ENCODE assay signal across 10 cellular contexts in genomic region chr5:76081811-76082783, GRCh38. TPM values are rescaled to one million over a fixed set of nuclear protein-coding genes. Genes with fewer than 3 reads are reported as not detected.
DNase-seq lines count a peak whose midpoint lies in the region; ATAC-seq, FAIRE-seq and TF ChIP-seq lines count a peak whose summit lies in the region.
"Had no signal": no experiment of that assay in that cellular context is flagged by ENCODE, and none has a peak within 500 bp of the region (broad histone marks: within the 10 kb centered on the region; RNA-seq: fewer than 3 reads in every experiment).

No MANE protein-coding gene starts in this region.

- no peak for TF ChIP-seq CTCF in thoracic aorta (IDR thresholded peaks at IDR 0.05)

- no peaks in the 10 kb centered on the region for H3K9me3 ChIP-seq in thoracic aorta

- no peak overlapping the region for H3K27ac Mint-ChIP-seq in activated naive CD4-positive, alpha-beta T cell treated with anti-CD3 and anti-CD28 coated beads, Interleukin-2, amount 10 ng/mL, durations not matched to agents 7 days and 5 days
- H3K27ac Mint-ChIP-seq in activated T-helper 2 cell treated with anti-CD3 and anti-CD28 coated beads, Interferon-gamma antibody, Interleukin-2, Interleukin-4, amounts not matched to agents 10 μg/mL and 5 μg/mL and 100 μg/mL, durations not matched to agents 14 hours and 24 hours and 36 hours, result no peak overlapping the region
- H3K27ac Mint-ChIP-seq: CD14-positive monocyte had no signal

- peak overlapping the region; percentile 50 for H3K4me3 ChIP-seq in thoracic aorta

- no peak overlapping the region for H3K27ac ChIP-seq in thoracic aorta

- DNase-seq in activated naive CD4-positive, alpha-beta T cell treated with anti-CD3 and anti-CD28 coated beads, Interleukin-2, amount 10 ng/mL, durations not matched to agents 7 days and 5 days, result no peak
- no peak for DNase-seq in activated naive CD4-positive, alpha-beta T cell (lab: John Stamatoyannopoulos, UW)
- DNase-seq in activated T-helper 2 cell treated with anti-CD3 and anti-CD28 coated beads, Interferon-gamma antibody, Interleukin-2, Interleukin-4, amounts not matched to agents 10 μg/mL and 5 μg/mL and 100 μg/mL, durations not matched to agents 14 hours and 24 hours and 36 hours (ENCODE audit: low spot score), result no peak
- peak; percentile 15 for DNase-seq in left kidney (ENCODE audit: low read depth, low spot score)
- DNase-seq in thoracic aorta (ENCODE audit: low spot score), result no peak
- no peak for DNase-seq in GM12891 (ENCODE audit: insufficient read length, low spot score)
- no peak for DNase-seq in DMS153 treated with DMSO at 0.1 percent for 48 hours (lab: John Stamatoyannopoulos, UW; ENCODE audit: unreplicated experiment)

- no peaks in the 10 kb centered on the region for H3K27me3 ChIP-seq in thoracic aorta (replicated peaks; ENCODE audit: insufficient read depth)

- peak overlapping the region; percentile 62 for H3K4me3 Mint-ChIP-seq in activated naive CD4-positive, alpha-beta T cell treated with anti-CD3 and anti-CD28 coated beads, Interleukin-2, amount 10 ng/mL, durations not matched to agents 7 days and 5 days
- H3K4me3 Mint-ChIP-seq in activated T-helper 2 cell treated with anti-CD3 and anti-CD28 coated beads, Interferon-gamma antibody, Interleukin-2, Interleukin-4, amounts not matched to agents 10 μg/mL and 5 μg/mL and 100 μg/mL, durations not matched to agents 14 hours and 24 hours and 36 hours (ENCODE audit: low read depth), result peak overlapping the region; percentile 76

- H3K4me1 ChIP-seq in thoracic aorta (ENCODE audit: control insufficient read depth in 1 of 2, low read depth in 2 of 2), result peaks cover 14 to 24% of the 10 kb centered on the region in 2 donors

- FAIRE-seq in GM12891 (lab: Jason Lieb, UNC), result no peak

- H3K36me3 ChIP-seq in thoracic aorta, result no peaks in the 10 kb centered on the region

- H3K36me3 Mint-ChIP-seq in activated naive CD4-positive, alpha-beta T cell treated with anti-CD3 and anti-CD28 coated beads, Interleukin-2, amount 10 ng/mL, durations not matched to agents 7 days and 5 days, result no peaks in the 10 kb centered on the region
- no peaks in the 10 kb centered on the region for H3K36me3 Mint-ChIP-seq in activated T-helper 2 cell treated with anti-CD3 and anti-CD28 coated beads, Interferon-gamma antibody, Interleukin-2, Interleukin-4, amounts not matched to agents 10 μg/mL and 5 μg/mL and 100 μg/mL, durations not matched to agents 14 hours and 24 hours and 36 hours (ENCODE audit: low read depth)
- H3K36me3 Mint-ChIP-seq: CD14-positive monocyte had no signal

- CTCF ChIA-PET in activated naive CD4-positive, alpha-beta T cell treated with anti-CD3 and anti-CD28 coated beads, Interleukin-2, amount 10 ng/mL, durations not matched to agents 7 days and 5 days (lab: Charles Lee), result no interaction called here

- peaks cover 90% of the 10 kb centered on the region for H3K27me3 Mint-ChIP-seq in activated naive CD4-positive, alpha-beta T cell treated with anti-CD3 and anti-CD28 coated beads, Interleukin-2, amount 10 ng/mL, durations not matched to agents 7 days and 5 days
- H3K27me3 Mint-ChIP-seq in activated T-helper 2 cell treated with anti-CD3 and anti-CD28 coated beads, Interferon-gamma antibody, Interleukin-2, Interleukin-4, amounts not matched to agents 10 μg/mL and 5 μg/mL and 100 μg/mL, durations not matched to agents 14 hours and 24 hours and 36 hours (ENCODE audit: low read depth), result peaks cover 80% of the 10 kb centered on the region

- ATAC-seq in thoracic aorta (ENCODE audit: insufficient number of reproducible peaks, low FRiP score, low read depth), result no peak
- no peak for ATAC-seq in GM21576 (IDR thresholded peaks at IDR 0.05; ENCODE audit: unreplicated experiment)

- no peaks in the 10 kb centered on the region for H3K9me3 Mint-ChIP-seq in activated naive CD4-positive, alpha-beta T cell treated with anti-CD3 and anti-CD28 coated beads, Interleukin-2, amount 10 ng/mL, durations not matched to agents 7 days and 5 days
- no peaks in the 10 kb centered on the region for H3K9me3 Mint-ChIP-seq in activated T-helper 2 cell treated with anti-CD3 and anti-CD28 coated beads, Interferon-gamma antibody, Interleukin-2, Interleukin-4, amounts not matched to agents 10 μg/mL and 5 μg/mL and 100 μg/mL, durations not matched to agents 14 hours and 24 hours and 36 hours

- peaks cover 31% of the 10 kb centered on the region for H3K4me1 Mint-ChIP-seq in activated naive CD4-positive, alpha-beta T cell treated with anti-CD3 and anti-CD28 coated beads, Interleukin-2, amount 10 ng/mL, durations not matched to agents 7 days and 5 days
- peaks cover 17% of the 10 kb centered on the region for H3K4me1 Mint-ChIP-seq in activated T-helper 2 cell treated with anti-CD3 and anti-CD28 coated beads, Interferon-gamma antibody, Interleukin-2, Interleukin-4, amounts not matched to agents 10 μg/mL and 5 μg/mL and 100 μg/mL, durations not matched to agents 14 hours and 24 hours and 36 hours (ENCODE audit: low read depth)

- no peak for TF ChIP-seq POLR2A in GM12891 (IDR thresholded peaks at IDR 0.05; ENCODE audit: low read depth, low read length)

- intact Hi-C loops in activated T-helper 2 cell treated with anti-CD3 and anti-CD28 coated beads, Interferon-gamma antibody, Interleukin-2, Interleukin-4, amounts not matched to agents 10 μg/mL and 5 μg/mL and 100 μg/mL, durations not matched to agents 14 hours and 24 hours and 36 hours (cut with micrococcal nuclease), result loop anchor here (5.0 kb wide), 1 partner anchor 1560 kb away; no protein-coding TSS in a partner anchor

TF ChIP-seq in GM12891, 5 proteins besides CTCF, POLR2A, EP300 and RAD21:
- TF ChIP-seq POU2F2 (IDR thresholded peaks at IDR 0.05; ENCODE audit: low read depth, low read length) (no peak), SPI1 (IDR thresholded peaks at IDR 0.05; ENCODE audit: low read depth, low read length) (no peak), TAF1 (IDR thresholded peaks at IDR 0.05; ENCODE audit: low read depth, low read length) (no peak), PAX5 (IDR thresholded peaks at IDR 0.05; ENCODE audit: insufficient read depth, low read length, severe bottlenecking) (no peak), POLR2AphosphoS5 (IDR thresholded peaks at IDR 0.05; ENCODE audit: low read depth, low read length) (no peak)

RNA-seq across cellular contexts. Expression of gene SV2C, which starts 1.1 kb away (rescaled TPM):
- 0.05 and 0.32 TPM in 2 replicates for total RNA-seq in activated T-helper 2 cell treated with anti-CD3 and anti-CD28 coated beads, Interferon-gamma antibody, Interleukin-2, Interleukin-4, amounts not matched to agents 10 μg/mL and 5 μg/mL and 100 μg/mL, durations not matched to agents 14 hours and 24 hours and 36 hours
- total RNA-seq in thoracic aorta, result under 1 TPM; 0.14 TPM
- polyA plus RNA-seq in GM12891 (2012; ENCODE audit: low read depth, missing spikeins), result not detected
- total RNA-seq: SK-MEL-5 had no signal
